In the genomic region with DNA sequence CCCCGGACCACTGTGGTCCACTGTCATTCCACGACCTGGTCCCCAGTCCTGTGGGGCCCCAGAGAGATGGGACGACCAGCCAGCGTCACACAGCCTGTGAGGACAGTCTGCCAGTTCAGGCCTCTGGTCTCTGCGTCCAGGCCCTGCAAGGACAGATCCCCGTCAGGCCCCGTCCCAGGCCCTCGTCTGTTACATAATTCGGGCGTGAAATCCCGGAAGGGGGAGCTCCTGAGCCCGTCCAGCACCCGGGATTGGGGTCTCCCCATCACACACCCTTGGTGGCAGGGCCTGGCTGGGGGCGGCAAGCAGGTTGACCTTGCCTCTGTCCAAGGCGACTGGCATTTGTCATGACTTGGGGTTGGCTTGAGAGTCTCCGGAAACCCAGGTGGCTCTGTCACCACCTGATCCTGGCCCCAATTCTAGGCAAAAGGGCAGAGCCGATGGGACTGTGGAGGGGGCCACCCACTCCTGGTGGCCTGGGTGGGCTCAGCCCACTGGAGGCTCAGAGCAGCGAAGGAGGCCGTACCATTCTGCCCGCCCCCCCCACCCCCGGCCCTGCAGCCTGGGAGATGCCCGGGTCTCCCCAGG, we compare ENCODE assay signal across 1 cellular context.
A peak's percentile ranks its signal among the peaks of the same experiment; 100 is the strongest.
TF ChIP-seq lines count a peak whose summit lies in the region.

No MANE protein-coding gene starts in this region.

TF ChIP-seq in HepG2, 621 proteins besides CTCF, POLR2A, EP300 and RAD21 (continues in another document):
- TF ChIP-seq ZMYM3 (CRISPR knock-in tag; IDR thresholded peaks at IDR 0.05) (0 out of 2 replicates have a peak, but pooled peaks have one; percentile 20), EEA1 (CRISPR knock-in tag; IDR thresholded peaks at IDR 0.05; ENCODE audit: borderline replicate concordance) (no peak), CEBPG (CRISPR knock-in tag; IDR thresholded peaks at IDR 0.05) (0 out of 2 replicates have a peak, but pooled peaks have one; percentile 17), GATAD1 (CRISPR knock-in tag; IDR thresholded peaks at IDR 0.05) (no peak), ZNF549 (CRISPR knock-in tag; IDR thresholded peaks at IDR 0.05) (no peak), HNRNPL (IDR thresholded peaks at IDR 0.05; ENCODE audit: low read depth, low read length) (peak; percentile 58; the same call in 1 of the 2 replicates), ZFX (CRISPR knock-in tag; IDR thresholded peaks at IDR 0.05; ENCODE audit: low read depth) (peak; percentile 41; the same call in 1 of the 2 replicates), ARNTL (CRISPR knock-in tag; IDR thresholded peaks at IDR 0.05) (no peak), ZNF33A (CRISPR knock-in tag; IDR thresholded peaks at IDR 0.05; ENCODE audit: borderline replicate concordance) (no peak), SOX6 (IDR thresholded peaks at IDR 0.05) (no peak), SOX6 (CRISPR knock-in tag; IDR thresholded peaks at IDR 0.05) (no peak), NAIF1 (CRISPR knock-in tag; IDR thresholded peaks at IDR 0.05; ENCODE audit: borderline replicate concordance) (no peak), TGIF2 (CRISPR knock-in tag; IDR thresholded peaks at IDR 0.05) (no peak), HDAC2 (CRISPR knock-in tag; IDR thresholded peaks at IDR 0.05) (no peak), ZBTB7B (CRISPR knock-in tag; IDR thresholded peaks at IDR 0.05) (0 out of 2 replicates have a peak, but pooled peaks have one; percentile 47), TEAD3 (CRISPR knock-in tag; optimal IDR thresholded peaks at IDR 0.05; ENCODE audit: borderline replicate concordance) (no peak), RAD51 (IDR thresholded peaks at IDR 0.05; ENCODE audit: borderline replicate concordance) (no peak), ZNF891 (CRISPR knock-in tag; IDR thresholded peaks at IDR 0.05) (peak; percentile 76), HNF4G (IDR thresholded peaks at IDR 0.05; ENCODE audit: borderline replicate concordance, low read depth, low read length) (no peak), HNF4G (CRISPR knock-in tag; IDR thresholded peaks at IDR 0.05; ENCODE audit: borderline replicate concordance, low read depth) (no peak), RFX1 (IDR thresholded peaks at IDR 0.05) (no peak), ATF7 (IDR thresholded peaks at IDR 0.05) (no peak), ATF7 (CRISPR knock-in tag; IDR thresholded peaks at IDR 0.05) (no peak), NR2F1 (CRISPR knock-in tag; IDR thresholded peaks at IDR 0.05) (no peak), ZNF614 (CRISPR knock-in tag; IDR thresholded peaks at IDR 0.05; ENCODE audit: borderline replicate concordance) (no peak), NRL (CRISPR knock-in tag; IDR thresholded peaks at IDR 0.05; ENCODE audit: borderline replicate concordance) (peak; percentile 65; the same call in 1 of the 2 replicates), ZFY (CRISPR knock-in tag; IDR thresholded peaks at IDR 0.05) (peak; percentile 35; the same call in 1 of the 2 replicates), CENPT (CRISPR knock-in tag; IDR thresholded peaks at IDR 0.05; ENCODE audit: low read depth) (0 out of 2 replicates have a peak, but pooled peaks have one; percentile 28)
- TF ChIP-seq, protein P1, sequence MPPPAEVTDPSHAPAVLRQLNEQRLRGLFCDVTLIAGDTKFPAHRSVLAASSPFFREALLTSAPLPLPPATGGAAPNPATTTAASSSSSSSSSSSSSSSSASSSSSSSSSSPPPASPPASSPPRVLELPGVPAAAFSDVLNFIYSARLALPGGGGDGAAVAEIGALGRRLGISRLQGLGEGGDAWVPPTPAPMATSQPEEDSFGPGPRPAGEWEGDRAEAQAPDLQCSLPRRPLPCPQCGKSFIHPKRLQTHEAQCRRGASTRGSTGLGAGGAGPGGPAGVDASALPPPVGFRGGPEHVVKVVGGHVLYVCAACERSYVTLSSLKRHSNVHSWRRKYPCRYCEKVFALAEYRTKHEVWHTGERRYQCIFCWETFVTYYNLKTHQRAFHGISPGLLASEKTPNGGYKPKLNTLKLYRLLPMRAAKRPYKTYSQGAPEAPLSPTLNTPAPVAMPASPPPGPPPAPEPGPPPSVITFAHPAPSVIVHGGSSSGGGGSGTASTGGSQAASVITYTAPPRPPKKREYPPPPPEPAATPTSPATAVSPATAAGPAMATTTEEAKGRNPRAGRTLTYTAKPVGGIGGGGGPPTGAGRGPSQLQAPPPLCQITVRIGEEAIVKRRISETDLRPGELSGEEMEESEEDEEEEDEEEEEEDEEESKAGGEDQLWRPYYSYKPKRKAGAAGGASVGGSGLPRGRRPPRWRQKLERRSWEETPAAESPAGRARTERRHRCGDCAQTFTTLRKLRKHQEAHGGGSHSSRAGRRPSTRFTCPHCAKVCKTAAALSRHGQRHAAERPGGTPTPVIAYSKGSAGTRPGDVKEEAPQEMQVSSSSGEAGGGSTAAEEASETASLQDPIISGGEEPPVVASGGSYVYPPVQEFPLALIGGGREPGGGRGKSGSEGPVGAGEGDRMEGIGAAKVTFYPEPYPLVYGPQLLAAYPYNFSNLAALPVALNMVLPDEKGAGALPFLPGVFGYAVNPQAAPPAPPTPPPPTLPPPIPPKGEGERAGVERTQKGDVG (CRISPR knock-in tag; IDR thresholded peaks at IDR 0.05; ENCODE audit: borderline replicate concordance): peak; percentile 8; the same call in 1 of the 2 replicates
- TF ChIP-seq, protein P2, sequence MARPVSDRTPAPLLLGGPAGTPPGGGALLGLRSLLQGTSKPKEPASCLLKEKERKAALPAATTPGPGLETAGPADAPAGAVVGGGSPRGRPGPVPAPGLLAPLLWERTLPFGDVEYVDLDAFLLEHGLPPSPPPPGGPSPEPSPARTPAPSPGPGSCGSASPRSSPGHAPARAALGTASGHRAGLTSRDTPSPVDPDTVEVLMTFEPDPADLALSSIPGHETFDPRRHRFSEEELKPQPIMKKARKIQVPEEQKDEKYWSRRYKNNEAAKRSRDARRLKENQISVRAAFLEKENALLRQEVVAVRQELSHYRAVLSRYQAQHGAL (CRISPR knock-in tag; IDR thresholded peaks at IDR 0.05; ENCODE audit: not compliant biosample characterization): no peak
- TF ChIP-seq, protein P3, sequence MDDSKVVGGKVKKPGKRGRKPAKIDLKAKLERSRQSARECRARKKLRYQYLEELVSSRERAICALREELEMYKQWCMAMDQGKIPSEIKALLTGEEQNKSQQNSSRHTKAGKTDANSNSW (CRISPR knock-in tag; IDR thresholded peaks at IDR 0.05; ENCODE audit: borderline replicate concordance): no peak
- TF ChIP-seq, protein P4, sequence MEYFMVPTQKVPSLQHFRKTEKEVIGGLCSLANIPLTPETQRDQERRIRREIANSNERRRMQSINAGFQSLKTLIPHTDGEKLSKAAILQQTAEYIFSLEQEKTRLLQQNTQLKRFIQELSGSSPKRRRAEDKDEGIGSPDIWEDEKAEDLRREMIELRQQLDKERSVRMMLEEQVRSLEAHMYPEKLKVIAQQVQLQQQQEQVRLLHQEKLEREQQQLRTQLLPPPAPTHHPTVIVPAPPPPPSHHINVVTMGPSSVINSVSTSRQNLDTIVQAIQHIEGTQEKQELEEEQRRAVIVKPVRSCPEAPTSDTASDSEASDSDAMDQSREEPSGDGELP (IDR thresholded peaks at IDR 0.05; ENCODE audit: borderline replicate concordance, low read depth): no peak
- TF ChIP-seq, protein P5, sequence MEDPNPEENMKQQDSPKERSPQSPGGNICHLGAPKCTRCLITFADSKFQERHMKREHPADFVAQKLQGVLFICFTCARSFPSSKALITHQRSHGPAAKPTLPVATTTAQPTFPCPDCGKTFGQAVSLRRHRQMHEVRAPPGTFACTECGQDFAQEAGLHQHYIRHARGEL (CRISPR knock-in tag; IDR thresholded peaks at IDR 0.05): no peak
- TF ChIP-seq, protein P6, sequence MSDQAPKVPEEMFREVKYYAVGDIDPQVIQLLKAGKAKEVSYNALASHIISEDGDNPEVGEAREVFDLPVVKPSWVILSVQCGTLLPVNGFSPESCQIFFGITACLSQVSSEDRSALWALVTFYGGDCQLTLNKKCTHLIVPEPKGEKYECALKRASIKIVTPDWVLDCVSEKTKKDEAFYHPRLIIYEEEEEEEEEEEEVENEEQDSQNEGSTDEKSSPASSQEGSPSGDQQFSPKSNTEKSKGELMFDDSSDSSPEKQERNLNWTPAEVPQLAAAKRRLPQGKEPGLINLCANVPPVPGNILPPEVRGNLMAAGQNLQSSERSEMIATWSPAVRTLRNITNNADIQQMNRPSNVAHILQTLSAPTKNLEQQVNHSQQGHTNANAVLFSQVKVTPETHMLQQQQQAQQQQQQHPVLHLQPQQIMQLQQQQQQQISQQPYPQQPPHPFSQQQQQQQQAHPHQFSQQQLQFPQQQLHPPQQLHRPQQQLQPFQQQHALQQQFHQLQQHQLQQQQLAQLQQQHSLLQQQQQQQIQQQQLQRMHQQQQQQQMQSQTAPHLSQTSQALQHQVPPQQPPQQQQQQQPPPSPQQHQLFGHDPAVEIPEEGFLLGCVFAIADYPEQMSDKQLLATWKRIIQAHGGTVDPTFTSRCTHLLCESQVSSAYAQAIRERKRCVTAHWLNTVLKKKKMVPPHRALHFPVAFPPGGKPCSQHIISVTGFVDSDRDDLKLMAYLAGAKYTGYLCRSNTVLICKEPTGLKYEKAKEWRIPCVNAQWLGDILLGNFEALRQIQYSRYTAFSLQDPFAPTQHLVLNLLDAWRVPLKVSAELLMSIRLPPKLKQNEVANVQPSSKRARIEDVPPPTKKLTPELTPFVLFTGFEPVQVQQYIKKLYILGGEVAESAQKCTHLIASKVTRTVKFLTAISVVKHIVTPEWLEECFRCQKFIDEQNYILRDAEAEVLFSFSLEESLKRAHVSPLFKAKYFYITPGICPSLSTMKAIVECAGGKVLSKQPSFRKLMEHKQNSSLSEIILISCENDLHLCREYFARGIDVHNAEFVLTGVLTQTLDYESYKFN (CRISPR knock-in tag; conservative IDR thresholded peaks at IDR 0.05): no peak
- TF ChIP-seq, protein P7, sequence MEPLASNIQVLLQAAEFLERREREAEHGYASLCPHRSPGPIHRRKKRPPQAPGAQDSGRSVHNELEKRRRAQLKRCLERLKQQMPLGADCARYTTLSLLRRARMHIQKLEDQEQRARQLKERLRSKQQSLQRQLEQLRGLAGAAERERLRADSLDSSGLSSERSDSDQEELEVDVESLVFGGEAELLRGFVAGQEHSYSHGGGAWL (CRISPR knock-in tag; IDR thresholded peaks at IDR 0.05): peak; percentile 57; the same call in 1 of the 2 replicates
- TF ChIP-seq, protein P8, sequence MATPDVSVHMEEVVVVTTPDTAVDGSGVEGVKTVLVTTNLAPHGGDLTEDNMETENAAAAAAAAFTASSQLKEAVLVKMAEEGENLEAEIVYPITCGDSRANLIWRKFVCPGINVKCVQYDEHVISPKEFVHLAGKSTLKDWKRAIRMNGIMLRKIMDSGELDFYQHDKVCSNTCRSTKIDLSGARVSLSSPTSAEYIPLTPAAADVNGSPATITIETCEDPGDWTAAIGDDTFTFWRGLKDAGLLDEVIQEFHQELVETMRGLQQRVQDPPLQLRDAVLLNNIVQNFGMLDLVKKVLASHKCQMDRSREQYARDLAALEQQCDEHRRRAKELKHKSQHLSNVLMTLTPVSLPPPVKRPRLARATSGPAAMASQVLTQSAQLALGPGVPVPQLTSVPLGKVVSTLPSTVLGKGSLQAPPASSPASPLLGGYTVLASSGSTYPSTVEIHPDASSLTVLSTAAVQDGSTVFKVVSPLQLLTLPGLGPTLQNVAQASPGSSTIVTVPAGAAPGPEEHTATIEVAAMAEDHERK (CRISPR knock-in tag; IDR thresholded peaks at IDR 0.05; ENCODE audit: low read depth): no peak
- TF ChIP-seq, protein P9, sequence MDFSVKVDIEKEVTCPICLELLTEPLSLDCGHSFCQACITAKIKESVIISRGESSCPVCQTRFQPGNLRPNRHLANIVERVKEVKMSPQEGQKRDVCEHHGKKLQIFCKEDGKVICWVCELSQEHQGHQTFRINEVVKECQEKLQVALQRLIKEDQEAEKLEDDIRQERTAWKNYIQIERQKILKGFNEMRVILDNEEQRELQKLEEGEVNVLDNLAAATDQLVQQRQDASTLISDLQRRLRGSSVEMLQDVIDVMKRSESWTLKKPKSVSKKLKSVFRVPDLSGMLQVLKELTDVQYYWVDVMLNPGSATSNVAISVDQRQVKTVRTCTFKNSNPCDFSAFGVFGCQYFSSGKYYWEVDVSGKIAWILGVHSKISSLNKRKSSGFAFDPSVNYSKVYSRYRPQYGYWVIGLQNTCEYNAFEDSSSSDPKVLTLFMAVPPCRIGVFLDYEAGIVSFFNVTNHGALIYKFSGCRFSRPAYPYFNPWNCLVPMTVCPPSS (IDR thresholded peaks at IDR 0.05): no peak
- TF ChIP-seq, protein P10, sequence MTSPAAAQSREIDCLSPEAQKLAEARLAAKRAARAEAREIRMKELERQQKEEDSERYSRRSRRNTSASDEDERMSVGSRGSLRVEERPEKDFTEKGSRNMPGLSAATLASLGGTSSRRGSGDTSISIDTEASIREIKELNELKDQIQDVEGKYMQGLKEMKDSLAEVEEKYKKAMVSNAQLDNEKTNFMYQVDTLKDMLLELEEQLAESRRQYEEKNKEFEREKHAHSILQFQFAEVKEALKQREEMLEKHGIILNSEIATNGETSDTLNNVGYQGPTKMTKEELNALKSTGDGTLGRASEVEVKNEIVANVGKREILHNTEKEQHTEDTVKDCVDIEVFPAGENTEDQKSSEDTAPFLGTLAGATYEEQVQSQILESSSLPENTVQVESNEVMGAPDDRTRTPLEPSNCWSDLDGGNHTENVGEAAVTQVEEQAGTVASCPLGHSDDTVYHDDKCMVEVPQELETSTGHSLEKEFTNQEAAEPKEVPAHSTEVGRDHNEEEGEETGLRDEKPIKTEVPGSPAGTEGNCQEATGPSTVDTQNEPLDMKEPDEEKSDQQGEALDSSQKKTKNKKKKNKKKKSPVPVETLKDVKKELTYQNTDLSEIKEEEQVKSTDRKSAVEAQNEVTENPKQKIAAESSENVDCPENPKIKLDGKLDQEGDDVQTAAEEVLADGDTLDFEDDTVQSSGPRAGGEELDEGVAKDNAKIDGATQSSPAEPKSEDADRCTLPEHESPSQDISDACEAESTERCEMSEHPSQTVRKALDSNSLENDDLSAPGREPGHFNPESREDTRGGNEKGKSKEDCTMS (CRISPR knock-in tag; conservative IDR thresholded peaks at IDR 0.05): no peak
- TF ChIP-seq, protein P11, sequence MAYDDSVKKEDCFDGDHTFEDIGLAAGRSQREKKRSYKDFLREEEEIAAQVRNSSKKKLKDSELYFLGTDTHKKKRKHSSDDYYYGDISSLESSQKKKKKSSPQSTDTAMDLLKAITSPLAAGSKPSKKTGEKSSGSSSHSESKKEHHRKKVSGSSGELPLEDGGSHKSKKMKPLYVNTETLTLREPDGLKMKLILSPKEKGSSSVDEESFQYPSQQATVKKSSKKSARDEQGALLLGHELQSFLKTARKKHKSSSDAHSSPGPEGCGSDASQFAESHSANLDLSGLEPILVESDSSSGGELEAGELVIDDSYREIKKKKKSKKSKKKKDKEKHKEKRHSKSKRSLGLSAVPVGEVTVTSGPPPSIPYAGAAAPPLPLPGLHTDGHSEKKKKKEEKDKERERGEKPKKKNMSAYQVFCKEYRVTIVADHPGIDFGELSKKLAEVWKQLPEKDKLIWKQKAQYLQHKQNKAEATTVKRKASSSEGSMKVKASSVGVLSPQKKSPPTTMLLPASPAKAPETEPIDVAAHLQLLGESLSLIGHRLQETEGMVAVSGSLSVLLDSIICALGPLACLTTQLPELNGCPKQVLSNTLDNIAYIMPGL (CRISPR knock-in tag; IDR thresholded peaks at IDR 0.05; ENCODE audit: borderline replicate concordance in 1 of 2, low read depth in 1 of 2): no peak
